In the genomic region with DNA sequence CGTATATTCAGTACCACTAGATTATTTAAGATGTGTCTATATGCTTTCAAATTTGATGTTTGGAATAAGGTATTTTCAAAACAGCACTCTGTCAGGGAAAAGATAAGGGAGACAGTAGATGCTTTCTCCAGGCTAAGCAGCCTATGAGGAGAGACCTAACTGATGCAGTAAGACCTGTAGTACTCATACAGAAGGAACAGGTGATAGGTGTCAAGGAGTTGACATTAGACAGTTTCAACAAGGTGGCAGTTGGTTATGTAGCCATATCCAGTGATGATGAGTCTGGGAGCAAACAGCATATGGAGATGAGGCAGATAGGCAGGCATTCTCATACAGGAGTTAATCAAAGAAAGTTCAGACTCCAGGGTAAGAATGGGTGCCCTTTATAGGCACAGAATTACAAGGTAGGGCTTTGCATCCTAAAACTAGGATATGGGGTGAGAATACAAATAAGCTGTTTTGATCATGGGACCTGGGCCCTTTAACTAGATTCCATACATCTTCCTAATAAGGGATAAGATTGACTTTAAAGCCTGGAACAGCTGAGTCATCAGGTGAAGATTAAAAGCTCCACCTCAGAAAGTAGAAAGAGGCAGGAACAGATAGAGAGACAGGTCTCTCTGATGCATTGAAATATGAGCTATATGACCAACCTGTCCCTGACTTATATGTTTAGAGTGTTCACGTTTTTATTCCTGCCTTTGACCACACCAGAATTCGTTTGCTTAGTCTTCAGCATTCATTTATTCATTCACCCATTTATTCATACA, we compare ENCODE assay signal across 1 cellular context.
TF ChIP-seq lines count a peak whose summit lies in the region.

No MANE protein-coding gene starts in this region.

TF ChIP-seq in K562, 482 proteins besides CTCF, POLR2A, EP300 and RAD21 (continued from another document):
- TF ChIP-seq, protein P1, sequence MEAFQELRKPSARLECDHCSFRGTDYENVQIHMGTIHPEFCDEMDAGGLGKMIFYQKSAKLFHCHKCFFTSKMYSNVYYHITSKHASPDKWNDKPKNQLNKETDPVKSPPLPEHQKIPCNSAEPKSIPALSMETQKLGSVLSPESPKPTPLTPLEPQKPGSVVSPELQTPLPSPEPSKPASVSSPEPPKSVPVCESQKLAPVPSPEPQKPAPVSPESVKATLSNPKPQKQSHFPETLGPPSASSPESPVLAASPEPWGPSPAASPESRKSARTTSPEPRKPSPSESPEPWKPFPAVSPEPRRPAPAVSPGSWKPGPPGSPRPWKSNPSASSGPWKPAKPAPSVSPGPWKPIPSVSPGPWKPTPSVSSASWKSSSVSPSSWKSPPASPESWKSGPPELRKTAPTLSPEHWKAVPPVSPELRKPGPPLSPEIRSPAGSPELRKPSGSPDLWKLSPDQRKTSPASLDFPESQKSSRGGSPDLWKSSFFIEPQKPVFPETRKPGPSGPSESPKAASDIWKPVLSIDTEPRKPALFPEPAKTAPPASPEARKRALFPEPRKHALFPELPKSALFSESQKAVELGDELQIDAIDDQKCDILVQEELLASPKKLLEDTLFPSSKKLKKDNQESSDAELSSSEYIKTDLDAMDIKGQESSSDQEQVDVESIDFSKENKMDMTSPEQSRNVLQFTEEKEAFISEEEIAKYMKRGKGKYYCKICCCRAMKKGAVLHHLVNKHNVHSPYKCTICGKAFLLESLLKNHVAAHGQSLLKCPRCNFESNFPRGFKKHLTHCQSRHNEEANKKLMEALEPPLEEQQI (IDR thresholded peaks at IDR 0.05) = no peak
- TF ChIP-seq ZNF561 (CRISPR knock-in tag; conservative IDR thresholded peaks at IDR 0.05) = no peak
- TF ChIP-seq CHD1 (IDR thresholded peaks at IDR 0.05; ENCODE audit: low read length) = no peak
- TF ChIP-seq DIDO1 (tag; IDR thresholded peaks at IDR 0.05; ENCODE audit: low read depth) = no peak
- no peak for TF ChIP-seq TCF3 (CRISPR knock-in tag; IDR thresholded peaks at IDR 0.05)
- TF ChIP-seq U2AF2 (optimal IDR thresholded peaks at IDR 0.05; ENCODE audit: low read depth, low read length) = no peak
- TF ChIP-seq MAFK (IDR thresholded peaks at IDR 0.05; ENCODE audit: low read length) = peak; percentile 54; the same call in 1 of the 2 replicates
- peak; percentile 43; the same call in 1 of the 2 replicates for TF ChIP-seq ZNF134 (CRISPR knock-in tag; conservative IDR thresholded peaks at IDR 0.05)
- TF ChIP-seq ZNF124 (CRISPR knock-in tag; IDR thresholded peaks at IDR 0.05) = no peak
- no peak for TF ChIP-seq OTX1 (CRISPR knock-in tag; IDR thresholded peaks at IDR 0.05)
- TF ChIP-seq ZNF830 (CRISPR knock-in tag; IDR thresholded peaks at IDR 0.05) = no peak
- no peak for TF ChIP-seq SRSF3 (IDR thresholded peaks at IDR 0.05; ENCODE audit: insufficient read depth, low read length)
- no peak for TF ChIP-seq TRIM28 (IDR thresholded peaks at IDR 0.05)
- TF ChIP-seq ZNF384 (IDR thresholded peaks at IDR 0.05; ENCODE audit: low read depth, low read length) = no peak
- 0 out of 2 replicates have a peak, but pooled peaks have one; percentile 37 for TF ChIP-seq BACH1 (tag; IDR thresholded peaks at IDR 0.05)
- no peak for TF ChIP-seq SRSF7 (optimal IDR thresholded peaks at IDR 0.05; ENCODE audit: low read depth, low read length)
- no peak for TF ChIP-seq TAF1 (IDR thresholded peaks at IDR 0.05; ENCODE audit: control insufficient read depth, extremely low read depth, insufficient read depth, low read length, severe bottlenecking)
- no peak for TF ChIP-seq ZNF586 (CRISPR knock-in tag; conservative IDR thresholded peaks at IDR 0.05)
- no peak for TF ChIP-seq ZNF699 (CRISPR knock-in tag; IDR thresholded peaks at IDR 0.05; ENCODE audit: insufficient replicate concordance)
- peak in 1 of 2 experiments; percentile 77; a peak in 1 of 4 replicates for TF ChIP-seq SRF (CRISPR knock-in tag; IDR thresholded peaks at IDR 0.05)
- no peak for TF ChIP-seq DNMT1 (IDR thresholded peaks at IDR 0.05)
TF ChIP-seq in K562: peak in this region for 15.
